31 cellular contexts compared by ENCODE assay signal in genomic region chr15:27468151-27468556, GRCh38.
"Had no signal": no experiment of that assay in that cellular context is flagged by ENCODE, and none has a peak within 500 bp of the region (broad histone marks: within the 10 kb centered on the region; RNA-seq: fewer than 3 reads in every experiment).

No MANE protein-coding gene starts in this region.

- DNase-seq: activated CD4-positive, alpha-beta memory T cell treated with anti-CD3 and anti-CD28 coated beads for 36 hours; activated CD4-positive, alpha-beta T cell treated with anti-CD3 and anti-CD28 coated beads for 36 hours; activated CD4-positive, alpha-beta T cell treated with anti-CD3 and anti-CD28 coated beads, Interleukin-2, amount 10 ng/mL, durations not matched to agents 24 days and 14 days; activated CD4-positive, CD25-positive, alpha-beta regulatory T cell; activated CD4-positive, CD25-positive, alpha-beta regulatory T cell treated with anti-CD3 and anti-CD28 coated beads, Interleukin-2, amount 50 U/mL, for 72 hours; activated CD8-positive, alpha-beta memory T cell treated with anti-CD3 and anti-CD28 coated beads, Interleukin-2, amount 10 ng/mL, durations not matched to agents 7 days and 5 days; activated CD8-positive, alpha-beta memory T cell treated with anti-CD3 and anti-CD28 coated beads, Interleukin-2, amount 50 U/mL, for 4 hours; activated CD8-positive, alpha-beta T cell treated with anti-CD3 and anti-CD28 coated beads, Interleukin-2, amount 10 ng/mL, durations not matched to agents 7 days and 5 days; activated effector memory CD4-positive, alpha-beta T cell treated with anti-CD3 and anti-CD28 coated beads, Interleukin-2, amount 50 U/mL, for 16 hours; activated naive CD4-positive, alpha-beta T cell treated with anti-CD3 and anti-CD28 coated beads for 36 hours; activated naive CD8-positive, alpha-beta T cell treated with anti-CD3 and anti-CD28 coated beads for 36 hours; activated naive CD8-positive, alpha-beta T cell treated with anti-CD3 and anti-CD28 coated beads, Interleukin-2, amount 50 U/mL, for 24 hours; activated T-cell treated with anti-CD3 and anti-CD28 coated beads, Interleukin-2, amount 50 U/mL, for 1 hour; activated T-cell treated with anti-CD3 and anti-CD28 coated beads, Interleukin-2, amount 50 U/mL, for 48 hours; adrenal gland; amygdala; aorta; body of pancreas; caudate nucleus; cortex of kidney; dermis blood vessel endothelial cell; effector CD4-positive, alpha-beta T cell; effector memory CD8-positive, alpha-beta T cell; foreskin keratinocyte; gastrocnemius medialis; glutamatergic neuron; heart left ventricle; T-helper 17 cell; T1000 had no signal

- H3K36me3 ChIP-seq: adrenal gland, esophagus muscularis mucosa, gastrocnemius medialis, heart left ventricle had no signal

- H3K27ac ChIP-seq: adrenal gland, body of pancreas, esophagus muscularis mucosa, foreskin keratinocyte, gastrocnemius medialis, heart left ventricle, hepatocyte had no signal

- ATAC-seq: activated CD4-positive, alpha-beta T cell treated with anti-CD3 and anti-CD28 coated beads for 36 hours; activated CD8-positive, alpha-beta memory T cell treated with anti-CD3 and anti-CD28 coated beads, Interleukin-2, amount 10 ng/mL, durations not matched to agents 7 days and 5 days; activated CD8-positive, alpha-beta T cell treated with anti-CD3 and anti-CD28 coated beads, Interleukin-2, amount 10 ng/mL, durations not matched to agents 7 days and 5 days; activated naive CD8-positive, alpha-beta T cell treated with anti-CD3 and anti-CD28 coated beads, Interleukin-2, amount 50 U/mL, for 24 hours; body of pancreas; effector memory CD8-positive, alpha-beta T cell; foreskin keratinocyte; gastrocnemius medialis; T-helper 17 cell had no signal

- H3K9me3 ChIP-seq: adrenal gland, body of pancreas, esophagus muscularis mucosa, gastrocnemius medialis, heart left ventricle had no signal

- H3K4me3 ChIP-seq: adrenal gland, body of pancreas, esophagus muscularis mucosa, gastrocnemius medialis, heart left ventricle, hepatocyte had no signal

- H3K27me3 ChIP-seq: adrenal gland, body of pancreas, esophagus muscularis mucosa, foreskin keratinocyte, gastrocnemius medialis, heart left ventricle, hepatocyte had no signal

- H3K4me1 ChIP-seq: adrenal gland, body of pancreas, esophagus muscularis mucosa, foreskin keratinocyte, gastrocnemius medialis, heart left ventricle had no signal
